In the genomic region with DNA sequence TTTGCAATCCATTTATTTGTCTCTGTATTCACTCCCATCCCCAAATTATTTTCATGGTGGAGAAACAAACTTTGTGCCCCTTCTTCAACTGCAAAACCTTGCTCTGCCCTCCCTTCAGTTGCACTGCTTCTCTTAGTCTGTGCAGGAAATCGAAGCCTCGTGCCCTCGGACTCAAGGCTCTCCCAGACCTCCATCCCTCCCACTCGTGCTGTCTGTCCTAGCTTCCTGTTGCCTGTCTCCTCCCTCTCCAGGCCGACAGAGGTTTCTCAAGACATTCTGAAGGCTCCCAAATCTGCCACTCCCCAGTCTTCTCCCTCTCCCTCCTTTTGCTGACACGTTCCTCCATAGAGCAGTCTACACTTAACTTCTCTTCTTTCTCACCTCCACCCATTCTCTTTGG, we compare ENCODE assay signal across 20 cellular contexts.
"Had no signal": no experiment of that assay in that cellular context is flagged by ENCODE, and none has a peak within 500 bp of the region (broad histone marks: within the 10 kb centered on the region; RNA-seq: fewer than 3 reads in every experiment).

No MANE protein-coding gene starts in this region.

- ATAC-seq: activated CD4-positive, CD25-positive, alpha-beta regulatory T cell treated with anti-CD3 and anti-CD28 coated beads, Interleukin-2, amount 50 U/mL, for 24 hours; activated CD8-positive, alpha-beta T cell treated with anti-CD3 and anti-CD28 coated beads, Interleukin-2, amount 10 ng/mL, durations not matched to agents 7 days and 5 days had no signal

- H3K27ac ChIP-seq: breast epithelium, PC-9, WERI-Rb-1 had no signal

- DNase-seq: activated CD4-positive, alpha-beta T cell treated with anti-CD3 and anti-CD28 coated beads for 4 hours; activated CD8-positive, alpha-beta memory T cell treated with anti-CD3 and anti-CD28 coated beads, Interleukin-2, amount 50 U/mL, for 48 hours; activated CD8-positive, alpha-beta T cell treated with anti-CD3 and anti-CD28 coated beads, Interleukin-2, amount 10 ng/mL, durations not matched to agents 7 days and 5 days; activated naive CD4-positive, alpha-beta T cell treated with anti-CD3 and anti-CD28 coated beads, Interleukin-2, amount 50 U/mL, for 16 hours; activated T-cell treated with anti-CD3 and anti-CD28 coated beads, Interleukin-2, amount 50 U/mL, for 1 hour; aorta; IMR-90; KBM-7; MV-4-11; NCI-H1105 treated with DMSO at 0.1 percent for 48 hours; NCI-H1436 treated with DMSO at 0.1 percent for 48 hours; NCI-H187; NCI-H2081; NCI-H510A treated with DMSO at 0.1 percent for 48 hours; PC-9; SIG-M5; T-helper 1 cell; WERI-Rb-1 had no signal

- H3K4me3 Mint-ChIP-seq: activated CD8-positive, alpha-beta T cell treated with anti-CD3 and anti-CD28 coated beads, Interleukin-2, amount 10 ng/mL, durations not matched to agents 7 days and 5 days had no signal

- H2AFZ ChIP-seq: PC-9 had no signal

- H3K9me3 ChIP-seq: breast epithelium had no signal

- H3K27ac Mint-ChIP-seq: activated CD8-positive, alpha-beta T cell treated with anti-CD3 and anti-CD28 coated beads, Interleukin-2, amount 10 ng/mL, durations not matched to agents 7 days and 5 days had no signal

- H3K4me3 ChIP-seq: breast epithelium, PC-9 had no signal

- H3K4me1 ChIP-seq: breast epithelium had no signal

- H3K36me3 ChIP-seq: breast epithelium, WERI-Rb-1 had no signal

- H3K27me3 ChIP-seq: breast epithelium had no signal

- H3K4me2 ChIP-seq: PC-9 had no signal
